Comparison of ENCODE assay signal across 11 cellular contexts in the genomic region with DNA sequence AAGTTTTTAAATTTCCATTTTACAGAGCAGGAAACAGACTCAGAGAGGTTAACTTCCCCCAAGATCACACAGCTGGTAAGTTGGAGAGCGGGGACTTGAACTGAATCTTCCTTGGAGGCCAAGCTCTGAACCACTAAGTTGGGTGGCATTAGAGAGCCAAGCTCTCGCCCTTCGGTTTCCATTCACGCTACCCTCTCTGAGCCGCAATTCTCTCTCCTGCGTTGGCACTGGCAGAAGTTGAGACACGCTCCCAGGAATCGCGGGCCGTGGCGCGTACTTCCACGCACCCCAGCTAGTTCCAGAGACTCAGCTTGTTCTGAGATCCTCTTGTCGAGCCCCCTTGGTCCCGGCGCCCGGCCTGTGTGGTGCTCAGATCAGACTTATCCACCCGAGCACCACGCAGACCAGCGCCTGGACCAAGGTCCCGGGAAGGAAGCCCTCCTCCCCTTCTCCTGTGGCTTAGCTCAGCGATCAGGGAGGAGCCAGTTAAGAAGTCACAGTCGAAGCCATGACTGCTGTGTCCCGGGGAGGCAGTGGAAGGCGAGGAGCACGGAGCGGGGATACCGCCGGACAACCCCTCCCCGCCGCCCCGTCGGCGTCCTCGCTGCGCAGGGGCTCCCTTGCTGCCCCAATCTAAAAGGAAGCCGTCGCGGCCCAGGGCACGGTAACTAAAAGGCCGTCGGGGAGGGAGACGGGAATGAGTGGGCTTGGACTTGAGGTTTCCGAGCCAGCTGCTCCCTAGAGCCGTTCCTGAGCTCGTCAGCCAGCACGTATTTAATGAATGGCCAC. TPM values are rescaled to one million over a fixed set of nuclear protein-coding genes. Genes with fewer than 3 reads are reported as not detected.
DNase-seq lines count a peak whose midpoint lies in the region; ATAC-seq, FAIRE-seq and TF ChIP-seq lines count a peak whose summit lies in the region.
"Had no signal": no experiment of that assay in that cellular context is flagged by ENCODE, and none has a peak within 500 bp of the region (broad histone marks: within the 10 kb centered on the region; RNA-seq: fewer than 3 reads in every experiment).

No MANE protein-coding gene starts in this region.

- peaks cover 36% of the 10 kb centered on the region for H3K4me1 Mint-ChIP-seq in CD4-positive, alpha-beta T cell (ENCODE audit: low read depth)
- peaks cover 8% of the 10 kb centered on the region for H3K4me1 Mint-ChIP-seq in HFFc6 (ENCODE audit: low read depth)
- peaks cover 17% of the 10 kb centered on the region for H3K4me1 Mint-ChIP-seq in chondrocyte (ENCODE audit: low read depth)
- peaks cover 11 to 50% (median 34%) of the 10 kb centered on the region in 7 donors for H3K4me1 Mint-ChIP-seq in naive thymus-derived CD4-positive, alpha-beta T cell

- H3K27me3 ChIP-seq in CD4-positive, alpha-beta T cell (ENCODE audit: control insufficient read depth, insufficient read depth, low read length), result peaks cover 83% of the 10 kb centered on the region
- H3K27me3 ChIP-seq in naive thymus-derived CD4-positive, alpha-beta T cell (ENCODE audit: control insufficient read depth in 2 of 2, insufficient read depth in 2 of 2, low read length in 2 of 2), result peaks cover under 1 to 30% of the 10 kb centered on the region in 2 donors
- H3K27me3 ChIP-seq in brain microvascular endothelial cell (replicated peaks), result peaks cover 86% of the 10 kb centered on the region

- in situ Hi-C loops in brain microvascular endothelial cell (cut with HindIII; ENCODE audit: low pct_ligation_motif_present, low sequenced_read_pairs), result loop anchor here (25.0 kb wide), 2 partner anchors 355 to 480 kb away; no protein-coding TSS in a partner anchor

- FAIRE-seq in urothelium cell line (lab: Jason Lieb, UNC), result no peak

- H3K36me3 Mint-ChIP-seq in CD4-positive, alpha-beta T cell (ENCODE audit: low read depth), result no peaks in the 10 kb centered on the region
- H3K36me3 Mint-ChIP-seq in HFFc6 (ENCODE audit: low read depth), result no peaks in the 10 kb centered on the region
- no peaks in the 10 kb centered on the region for H3K36me3 Mint-ChIP-seq in chondrocyte (ENCODE audit: low read depth)
- H3K36me3 Mint-ChIP-seq in naive thymus-derived CD4-positive, alpha-beta T cell, result peaks cover 0 to 4% (median 0%) of the 10 kb centered on the region in 5 donors

- no peak overlapping the region for H3K27ac ChIP-seq in CD4-positive, alpha-beta T cell (ENCODE audit: low read depth, low read length)
- no peak overlapping the region for H3K27ac ChIP-seq in naive thymus-derived CD4-positive, alpha-beta T cell (ENCODE audit: low read depth, low read length)
- no peak overlapping the region for H3K27ac ChIP-seq in brain microvascular endothelial cell
- H3K27ac ChIP-seq: body of pancreas had no signal

- CTCF ChIA-PET in CD4-positive, alpha-beta T cell (lab: Charles Lee), result interaction anchor here (1.1 to 2.9 kb wide), 5 partner anchors 7 to 878 kb away, joined by 3 to 12 read pairs (median 6); no protein-coding TSS in a partner anchor
- CTCF ChIA-PET in naive thymus-derived CD4-positive, alpha-beta T cell (lab: Charles Lee), result interaction anchor here (0.6 to 1.9 kb wide), 6 partner anchors 9 to 290 kb away, joined by 3 to 9 read pairs (median 3); no protein-coding TSS in a partner anchor

- no peaks in the 10 kb centered on the region for H3K9me3 ChIP-seq in CD4-positive, alpha-beta T cell (ENCODE audit: control insufficient read depth, low read length)
- no peaks in the 10 kb centered on the region for H3K9me3 ChIP-seq in naive thymus-derived CD4-positive, alpha-beta T cell (ENCODE audit: control insufficient read depth in 2 of 3, low read length in 3 of 3)
- H3K9me3 ChIP-seq: body of pancreas had no signal

- no peak overlapping the region for H3K27ac Mint-ChIP-seq in CD4-positive, alpha-beta T cell
- H3K27ac Mint-ChIP-seq in HFFc6 (no peak overlapping the region), chondrocyte (ENCODE audit: unreplicated experiment) (no peak overlapping the region)
- H3K27ac Mint-ChIP-seq in naive thymus-derived CD4-positive, alpha-beta T cell, result peak overlapping the region in 1 of 9 donors; percentile 52

- no peak for ATAC-seq in CD4-positive, alpha-beta T cell (ENCODE audit: poor library complexity)
- ATAC-seq in naive thymus-derived CD4-positive, alpha-beta T cell, result no peak
- ATAC-seq in HG03439 (IDR thresholded peaks at IDR 0.05; ENCODE audit: unreplicated experiment), result no peak

- intact Hi-C loops in CD4-positive, alpha-beta T cell (cut with DNase I, micrococcal nuclease), result no loop called here
- intact Hi-C loops in naive thymus-derived CD4-positive, alpha-beta T cell (cut with micrococcal nuclease), result loop anchor here in 1 of 2 donors (5.0 kb wide), 1 partner anchor 375 kb away; a partner anchor contains a TSS

- no peaks in the 10 kb centered on the region for H3K9me3 Mint-ChIP-seq in CD4-positive, alpha-beta T cell
- no peaks in the 10 kb centered on the region for H3K9me3 Mint-ChIP-seq in HFFc6
- H3K9me3 Mint-ChIP-seq in chondrocyte (ENCODE audit: low read depth), result no peaks in the 10 kb centered on the region
- H3K9me3 Mint-ChIP-seq in naive thymus-derived CD4-positive, alpha-beta T cell, result peaks cover 0 to 3% (median 0%) of the 10 kb centered on the region in 11 donors

- peak overlapping the region; percentile 39 for H3K4me3 ChIP-seq in naive thymus-derived CD4-positive, alpha-beta T cell (ENCODE audit: low read length)
- H3K4me3 ChIP-seq in brain microvascular endothelial cell (ENCODE audit: low read depth, low read length), result no peak overlapping the region
- H3K4me3 ChIP-seq: body of pancreas had no signal

- peak overlapping the region; percentile 39 for H3K4me3 Mint-ChIP-seq in CD4-positive, alpha-beta T cell
- H3K4me3 Mint-ChIP-seq in HFFc6, result peak overlapping the region; percentile 50; the same call in 1 of the 2 replicates
- peak overlapping the region; percentile 40 for H3K4me3 Mint-ChIP-seq in chondrocyte (ENCODE audit: unreplicated experiment)
- H3K4me3 Mint-ChIP-seq in naive thymus-derived CD4-positive, alpha-beta T cell, result peak overlapping the region; percentile 47 to 78 (median 70)

- no peaks in the 10 kb centered on the region for H3K36me3 ChIP-seq in naive thymus-derived CD4-positive, alpha-beta T cell (ENCODE audit: control insufficient read depth in 2 of 3, insufficient read depth in 3 of 3, low read length in 3 of 3)
- no peaks in the 10 kb centered on the region for H3K36me3 ChIP-seq in brain microvascular endothelial cell (replicated peaks)

- no peak for TF ChIP-seq CTCF in CD4-positive, alpha-beta T cell (IDR thresholded peaks at IDR 0.05)
- no peak for TF ChIP-seq CTCF in HFFc6 (IDR thresholded peaks at IDR 0.05)
- TF ChIP-seq CTCF in chondrocyte (IDR thresholded peaks at IDR 0.05), result no peak
- TF ChIP-seq CTCF in brain microvascular endothelial cell (IDR thresholded peaks at IDR 0.05; ENCODE audit: low read depth, low read length, missing control alignments), result no peak

- POLR2A ChIA-PET in CD4-positive, alpha-beta T cell (lab: Charles Lee), result interaction anchor here (1.3 kb wide), 1 partner anchor 7 kb away, joined by 4 read pairs; no protein-coding TSS in a partner anchor
- POLR2A ChIA-PET in naive thymus-derived CD4-positive, alpha-beta T cell (lab: Charles Lee), result interaction anchor here (1.5 kb wide), 1 partner anchor 8 kb away, joined by 5 read pairs; no protein-coding TSS in a partner anchor

- H3K27me3 Mint-ChIP-seq in CD4-positive, alpha-beta T cell, result peaks cover 86% of the 10 kb centered on the region
- H3K27me3 Mint-ChIP-seq in HFFc6 (ENCODE audit: insufficient read depth) (peaks cover 47% of the 10 kb centered on the region), chondrocyte (ENCODE audit: low read depth) (peaks cover 77% of the 10 kb centered on the region)
- peaks cover 72 to 90% (median 81%) of the 10 kb centered on the region in 5 donors for H3K27me3 Mint-ChIP-seq in naive thymus-derived CD4-positive, alpha-beta T cell

- peaks cover 3 to 21% of the 10 kb centered on the region in 2 donors for H3K4me1 ChIP-seq in naive thymus-derived CD4-positive, alpha-beta T cell (ENCODE audit: control insufficient read depth in 2 of 2, insufficient read depth in 2 of 2, low read length in 2 of 2)

- DNase-seq in CD4-positive, alpha-beta T cell, result no peak
- DNase-seq in HFFc6, result no peak
- DNase-seq in chondrocyte (ENCODE audit: low spot score), result no peak
- no peak for DNase-seq in naive thymus-derived CD4-positive, alpha-beta T cell
- DNase-seq in brain microvascular endothelial cell, result no peak
- DNase-seq in urothelium cell line (ENCODE audit: low spot score), result no peak
- no peak for DNase-seq in HCEC 1CT
- DNase-seq: DMS79 had no signal

RNA-seq across cellular contexts. Expression of a gene that starts 29.5 kb away (rescaled TPM):
- total RNA-seq in CD4-positive, alpha-beta T cell, result not detected
- not detected for total RNA-seq in HFFc6 (2021; fragmentation: NEBNext Ultra II Directional; extraction: Animal tissue kit (Norgen Biotek cat#: 25700))
- 5.2 TPM in 1 of 3 replicates, not detected in the others for total RNA-seq in chondrocyte
- not detected for total RNA-seq in naive thymus-derived CD4-positive, alpha-beta T cell
- polyA plus RNA-seq in naive thymus-derived CD4-positive, alpha-beta T cell, result not detected
- total RNA-seq: body of pancreas had no signal

RNA-seq across cellular contexts. Expression of a gene that starts 29.7 kb away (rescaled TPM):
- total RNA-seq in CD4-positive, alpha-beta T cell, result not detected
- not detected for total RNA-seq in HFFc6 (2021; fragmentation: NEBNext Ultra II Directional; extraction: Animal tissue kit (Norgen Biotek cat#: 25700))
- total RNA-seq in chondrocyte, result not detected in 3 replicates
- total RNA-seq in naive thymus-derived CD4-positive, alpha-beta T cell, result not detected
- not detected for polyA plus RNA-seq in naive thymus-derived CD4-positive, alpha-beta T cell
- total RNA-seq: body of pancreas, NCI-H460 had no signal
